ENCODE assay signal across 1 cellular context in genomic region chr22:36239401-36240171, GRCh38.
TF ChIP-seq lines count a peak whose summit lies in the region.

APOL2 (minus strand) TSS chr22:36239527; CDS start chr22:36233162, 6,365 bp downstream.

TF ChIP-seq in GM12878, 131 proteins besides CTCF, POLR2A, EP300 and RAD21 (continued from another document):
- TF ChIP-seq ZBTB40 (IDR thresholded peaks at IDR 0.05; ENCODE audit: borderline replicate concordance) (no peak; the same call in 1 of the 2 replicates), CBX5 (IDR thresholded peaks at IDR 0.05; ENCODE audit: low read depth) (no peak), FOXM1 (IDR thresholded peaks at IDR 0.05; ENCODE audit: low read depth, low read length) (no peak)
